8 cellular contexts compared by ENCODE assay signal in genomic region chr15:47196057-47196456, GRCh38.
DNase-seq lines count a peak whose midpoint lies in the region; ATAC-seq, FAIRE-seq and TF ChIP-seq lines count a peak whose summit lies in the region.

No MANE protein-coding gene starts in this region.

- no peaks in the 10 kb centered on the region for H4K20me1 ChIP-seq in GM12878 (ENCODE audit: control insufficient read depth, insufficient read depth)

- in situ Hi-C loops in GM12878 (cut with MboI), result loop anchor here (5.0 to 10.0 kb wide), 4 partner anchors 796 to 1089 kb away; no protein-coding TSS in a partner anchor

- no TSS peak for BruUV-seq in GM12878 (replicated peaks; lab: Mats Ljungman, UMichigan)

- no peak overlapping the region for H3K4me2 ChIP-seq in GM12878 (ENCODE audit: control insufficient read depth, insufficient read depth)

- no peak overlapping the region for H3K27ac ChIP-seq in SJCRH30
- no peak overlapping the region for H3K27ac ChIP-seq in GM12878 (ENCODE audit: control insufficient read depth, insufficient read depth)
- no peak overlapping the region for H3K27ac ChIP-seq in iPS DF 6.9 (ENCODE audit: low read length)
- no peak overlapping the region for H3K27ac ChIP-seq in small intestine (ENCODE audit: low read depth in 1 of 2, low read length in 1 of 2)

- CTCF ChIA-PET in GM12878 (lab: Yijun Ruan, JAX), result interaction anchor here (0.5 to 3.8 kb wide), 33 partner anchors 8 to 1949 kb away, joined by 3 to 63 read pairs (median 4); no protein-coding TSS in a partner anchor

- H3K27me3 ChIP-seq in SJCRH30 (no peaks in the 10 kb centered on the region), GM12878 (replicated peaks in 1 of 2; ENCODE audit: control insufficient read depth in 2 of 2, insufficient read depth in 2 of 2, low read length in 1 of 2) (no peaks in the 10 kb centered on the region), iPS DF 6.9 (ENCODE audit: control insufficient read depth, insufficient read depth, low read length) (peaks cover 3% of the 10 kb centered on the region; the same call in 1 of the 2 replicates), small intestine (ENCODE audit: control insufficient read depth in 2 of 2, insufficient read depth in 2 of 2, low read length in 2 of 2) (no peaks in the 10 kb centered on the region)

- DNase-seq in NCI-H1048 (lab: John Stamatoyannopoulos, UW) (peak; percentile 48), SJCRH30 (peak; percentile 70 to 83), GM12878 (ENCODE audit: low read depth, low spot score) (peak; percentile 13), iPS DF 6.9 (ENCODE audit: low read depth, low spot score) (peak; percentile 84), small intestine (peak; percentile 79)

- no peaks in the 10 kb centered on the region for H3K9me3 ChIP-seq in SJCRH30 (replicated peaks)
- H3K9me3 ChIP-seq in GM12878 (replicated peaks; ENCODE audit: control insufficient read depth, insufficient read depth, low read length), result no peaks in the 10 kb centered on the region
- no peaks in the 10 kb centered on the region for H3K9me3 ChIP-seq in iPS DF 6.9 (ENCODE audit: control insufficient read depth, insufficient read depth, low read length)
- no peaks in the 10 kb centered on the region for H3K9me3 ChIP-seq in small intestine (ENCODE audit: control insufficient read depth, low read depth)

- no peak for TF ChIP-seq EP300 in GM12878 (IDR thresholded peaks at IDR 0.05; ENCODE audit: borderline replicate concordance in 1 of 2, control insufficient read depth in 1 of 2, low read depth in 2 of 2, low read length in 2 of 2)

- TF ChIP-seq RAD21 in GM12878 (IDR thresholded peaks at IDR 0.05; ENCODE audit: insufficient read depth, low read depth, low read length), result peak; percentile 87

- no peak for FAIRE-seq in GM12878 (lab: Jason Lieb, UNC)
- FAIRE-seq in small intestine (lab: Jason Lieb, UNC), result no peak

- H2AFZ ChIP-seq in GM12878 (ENCODE audit: control insufficient read depth, low read depth, low read length), result no peak overlapping the region

- intact Hi-C loops in GM12878 (cut with micrococcal nuclease; ENCODE audit: unreplicated experiment), result loop anchor here (1.0 to 10.0 kb wide), 7 partner anchors 276 to 1156 kb away; no protein-coding TSS in a partner anchor

- RAD21 ChIA-PET in GM12878 (lab: Charles Lee; ENCODE audit: unreplicated experiment), result interaction anchor here (0.6 to 5.0 kb wide), 13 partner anchors 24 to 1156 kb away, joined by 3 to 56 read pairs (median 4); no protein-coding TSS in a partner anchor

- no peak for TF ChIP-seq POLR2A in GM12878 (IDR thresholded peaks at IDR 0.05; ENCODE audit: low read depth, low read length)

- H3K4me1 ChIP-seq in SJCRH30 (no peaks in the 10 kb centered on the region), GM12878 (ENCODE audit: control insufficient read depth, insufficient read depth, low read length) (no peaks in the 10 kb centered on the region), iPS DF 6.9 (ENCODE audit: control insufficient read depth, insufficient read depth, low read length) (no peaks in the 10 kb centered on the region; the same call in 1 of the 2 replicates), small intestine (ENCODE audit: control insufficient read depth in 2 of 2, insufficient read depth in 1 of 2, low read depth in 1 of 2, low read length in 1 of 2) (no peaks in the 10 kb centered on the region)

- POLR2A ChIA-PET in GM12878 (lab: Charles Lee), result interaction anchor here (0.7 kb wide), 1 partner anchor 471 kb away, joined by 3 read pairs; no protein-coding TSS in a partner anchor

- no peak overlapping the region for H3K4me3 ChIP-seq in GM12875 (ENCODE audit: low read depth, low read length)
- no peak overlapping the region for H3K4me3 ChIP-seq in SJCRH30
- H3K4me3 ChIP-seq in GM12878, result no peak overlapping the region
- no peak overlapping the region for H3K4me3 ChIP-seq in iPS DF 6.9 (ENCODE audit: low read length)
- H3K4me3 ChIP-seq in small intestine (ENCODE audit: low read depth in 1 of 2, low read length in 2 of 2), result no peak overlapping the region

- peak; percentile 73 for TF ChIP-seq CTCF in GM12875 (IDR thresholded peaks at IDR 0.05; ENCODE audit: borderline replicate concordance, insufficient read depth, low read depth, low read length)
- peak; percentile 62 to 87 (median 79) for TF ChIP-seq CTCF in GM12878 (IDR thresholded peaks at IDR 0.05 in 2 of 3, conservative IDR thresholded peaks at IDR 0.05 in 1 of 3; ENCODE audit: control insufficient read depth in 2 of 3, extremely low read depth in 1 of 3, insufficient read depth in 1 of 3, low read depth in 3 of 3, low read length in 3 of 3)

- SMC1A ChIA-PET in GM12878 (lab: Charles Lee; ENCODE audit: uncharacterized antibody, unreplicated experiment), result interaction anchor here (0.6 to 2.8 kb wide), 15 partner anchors 8 to 1156 kb away, joined by 3 to 33 read pairs (median 4); no protein-coding TSS in a partner anchor

- ATAC-seq in HG02610 (IDR thresholded peaks at IDR 0.05; ENCODE audit: unreplicated experiment) (peak; percentile 90), GM12878 (peak; percentile 97), GM18873 (IDR thresholded peaks at IDR 0.05; ENCODE audit: low FRiP score, unreplicated experiment) (no peak)

- H3K36me3 ChIP-seq in SJCRH30 (no peaks in the 10 kb centered on the region), GM12878 (ENCODE audit: control insufficient read depth in 2 of 2, insufficient read depth in 2 of 2, low read length in 1 of 2) (no peaks in the 10 kb centered on the region), iPS DF 6.9 (ENCODE audit: control insufficient read depth, insufficient read depth, low read length) (no peaks in the 10 kb centered on the region), small intestine (ENCODE audit: control insufficient read depth in 2 of 2, insufficient read depth in 2 of 2, low read length in 2 of 2) (no peaks in the 10 kb centered on the region)

- no peak overlapping the region for H3K9ac ChIP-seq in GM12878 (ENCODE audit: control insufficient read depth, insufficient read depth, low read length)

- H3K79me2 ChIP-seq in GM12878 (ENCODE audit: control insufficient read depth, insufficient read depth, low read length), result no peaks in the 10 kb centered on the region

- WGBS in GM12878 (ENCODE audit: insufficient coverage, insufficient replicate concordance, low lambda C conversion rate, missing lambda C conversion rate), result 3% methylated on average over 4 of the region's 4 CpGs
- WGBS in iPS DF 6.9 (ENCODE audit: insufficient coverage, insufficient read length), result no CpG with 5 or more reads among the region's 4 CpGs
- 1 to 2% (median 1%) methylated on average over 4 of the region's 4 CpGs for WGBS in small intestine, 3 donors

TF ChIP-seq in GM12878, 131 proteins besides CTCF, POLR2A, EP300 and RAD21:
- TF ChIP-seq SMC3 (IDR thresholded peaks at IDR 0.05; ENCODE audit: borderline replicate concordance, low read length), result peak; percentile 79
- no peak for TF ChIP-seq ATF7 (IDR thresholded peaks at IDR 0.05; ENCODE audit: low read depth)
- TF ChIP-seq YY1 (IDR thresholded peaks at IDR 0.05; ENCODE audit: low read depth, low read length), result 0 out of 2 replicates have a peak, but pooled peaks have one; percentile 26
- no peak for TF ChIP-seq HDAC2 (IDR thresholded peaks at IDR 0.05)
- TF ChIP-seq GATAD2B (conservative IDR thresholded peaks at IDR 0.05; ENCODE audit: low read depth), result no peak
TF ChIP-seq in GM12878: peak in this region for 2.

Comparison
In these comparisons a context has a peak if more than half of its experiments do, and no peak if none do; other contexts are left out.
1. DNase-seq: peak in every context shown above with its lines; median percentile 84 in iPS DF 6.9; 79 in small intestine; 76 in SJCRH30; 48 in NCI-H1048; 13 in GM12878.